ENCODE assay signal across 9 cellular contexts in the genomic region with DNA sequence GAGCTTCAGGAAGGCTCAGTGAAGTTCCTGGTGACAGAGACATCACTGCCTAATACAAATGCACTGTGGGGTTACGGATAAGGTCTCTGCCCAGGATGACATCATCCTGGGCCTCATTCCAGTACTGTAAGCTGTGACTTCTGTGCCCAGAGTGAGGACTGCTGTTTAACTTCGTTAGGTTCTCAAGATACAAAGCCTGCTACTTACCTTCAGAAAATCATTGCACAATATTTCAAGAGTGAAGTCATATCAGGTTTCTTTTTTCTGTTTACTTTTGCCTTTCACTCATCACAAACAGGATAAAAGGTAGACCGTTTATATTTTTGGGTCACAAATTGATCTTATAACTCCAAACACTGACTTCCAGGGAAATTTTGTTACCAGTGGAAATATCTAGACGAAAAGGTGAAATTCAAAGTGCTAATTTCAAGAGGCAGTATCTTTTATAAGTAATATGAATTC.
DNase-seq lines count a peak whose midpoint lies in the region; ATAC-seq, FAIRE-seq and TF ChIP-seq lines count a peak whose summit lies in the region.
"Had no signal": no experiment of that assay in that cellular context is flagged by ENCODE, and none has a peak within 500 bp of the region (broad histone marks: within the 10 kb centered on the region; RNA-seq: fewer than 3 reads in every experiment).

No MANE protein-coding gene starts in this region.

- peak; percentile 23 for TF ChIP-seq POLR2A in right lobe of liver (IDR thresholded peaks at IDR 0.05)

- H3K27ac ChIP-seq in mammary epithelial cell (ENCODE audit: insufficient read depth, low read depth, low read length) = no peak overlapping the region
- peak overlapping the region in 1 of 3 donors; percentile 2 for H3K27ac ChIP-seq in right lobe of liver

- intact Hi-C loops in mammary epithelial cell (cut with micrococcal nuclease) = loop anchor here (5.0 kb wide), 1 partner anchor 1209 kb away; no protein-coding TSS in a partner anchor
- intact Hi-C loops in right lobe of liver (cut with DNase I) = loop anchor here in 1 of 2 donors (10.0 kb wide), 1 partner anchor 172 kb away; no protein-coding TSS in a partner anchor

- H2AFZ ChIP-seq in mammary epithelial cell (ENCODE audit: low read depth, low read length) = peak overlapping the region; percentile 23

- peak; percentile 86 to 96 (median 90) for ATAC-seq in right lobe of liver
- no peak for ATAC-seq in HG03097 (IDR thresholded peaks at IDR 0.05; ENCODE audit: low FRiP score, unreplicated experiment)
- no peak for ATAC-seq in GM21619 (IDR thresholded peaks at IDR 0.05; ENCODE audit: unreplicated experiment)
- ATAC-seq in GM18517 (IDR thresholded peaks at IDR 0.05; ENCODE audit: unreplicated experiment) = no peak

- H3K9me3 ChIP-seq in mammary epithelial cell (replicated peaks; ENCODE audit: insufficient read depth, low read length) (no peaks in the 10 kb centered on the region), right lobe of liver (no peaks in the 10 kb centered on the region)

- no peak overlapping the region for H3K4me3 ChIP-seq in mammary epithelial cell (replicated peaks in 1 of 3; ENCODE audit: insufficient read depth in 1 of 3, low read depth in 2 of 3, low read length in 3 of 3)
- no peak overlapping the region for H3K4me3 ChIP-seq in right lobe of liver

- no peaks in the 10 kb centered on the region for H4K20me1 ChIP-seq in mammary epithelial cell (ENCODE audit: insufficient read depth, low read length)

- H3K79me2 ChIP-seq in mammary epithelial cell (ENCODE audit: insufficient read depth, low read length) = no peaks in the 10 kb centered on the region

- H3K4me2 ChIP-seq in mammary epithelial cell (ENCODE audit: insufficient read depth, low read depth, low read length) = no peak overlapping the region

- in situ Hi-C loops in mammary epithelial cell (cut with MboI; ENCODE audit: low sequenced_read_pairs in 2 of 2) = loop anchor here (5.0 to 25.0 kb wide), 2 partner anchors 169 to 531 kb away; no protein-coding TSS in a partner anchor

- dilution Hi-C loops in mammary epithelial cell (cut with HindIII; ENCODE audit: low sequenced_read_pairs) = no loop called here

- peak; percentile 52 for FAIRE-seq in HTR-8/SVneo (lab: Jason Lieb, UNC)

- H3K27me3 ChIP-seq in mammary epithelial cell (ENCODE audit: insufficient read depth, low read length) (no peaks in the 10 kb centered on the region), right lobe of liver (no peaks in the 10 kb centered on the region)

- no peak overlapping the region for H3K9ac ChIP-seq in mammary epithelial cell (ENCODE audit: insufficient read depth, low read length)

- peak; percentile 24 for DNase-seq in COLO668 (lab: John Stamatoyannopoulos, UW; ENCODE audit: unreplicated experiment)
- peak; percentile 35 for DNase-seq in HTR-8/SVneo (ENCODE audit: insufficient read length, low spot score)
- DNase-seq in mammary epithelial cell = peak; percentile 75
- peak in 2 of 3 donors; percentile 30 to 54 for DNase-seq in right lobe of liver
- DNase-seq in foreskin melanocyte = no peak
- DNase-seq: stimulated activated CD4-positive, alpha-beta T cell treated with anti-CD3 and anti-CD28 coated beads, Interleukin-4, amount 100 ng/mL, for 4 hours had no signal

- H3K4me1 ChIP-seq in mammary epithelial cell (ENCODE audit: insufficient read depth, low read length) (peaks cover 36% of the 10 kb centered on the region), right lobe of liver (peaks cover 0 to 31% (median 0%) of the 10 kb centered on the region in 4 donors)

- 25% methylated on average over 4 of the region's 4 CpGs for WGBS in mammary epithelial cell (ENCODE audit: low coverage, missing lambda C conversion rate)
- 18% methylated on average over 3 of the region's 4 CpGs for WGBS in right lobe of liver (ENCODE audit: insufficient coverage, low coverage, low lambda C conversion rate, missing lambda C conversion rate)

- H3K36me3 ChIP-seq in mammary epithelial cell (ENCODE audit: insufficient read depth, low read length) (no peaks in the 10 kb centered on the region), right lobe of liver (no peaks in the 10 kb centered on the region)

- CTCF ChIA-PET in mammary epithelial cell (lab: Charles Lee; ENCODE audit: low non-redundant PET) = no interaction called here

- no TSS peak for BruUV-seq in mammary epithelial cell (replicated peaks; lab: Mats Ljungman, UMichigan)

- no peak for TF ChIP-seq CTCF in mammary epithelial cell (conservative IDR thresholded peaks at IDR 0.05 in 1 of 2, IDR thresholded peaks at IDR 0.05 in 1 of 2; ENCODE audit: extremely low read depth in 1 of 2, insufficient read depth in 1 of 2, low read depth in 1 of 2, low read length in 2 of 2)
- TF ChIP-seq CTCF in right lobe of liver (IDR thresholded peaks at IDR 0.05) = no peak

Comparison
In these comparisons a context has a peak if more than half of its experiments do, and no peak if none do; other contexts are left out.
1. ATAC-seq: peak in right lobe of liver (4 of 4); none in HG03097 (single experiment), GM21619 (single experiment) and GM18517 (single experiment).